9 cellular contexts compared by ENCODE assay signal in the genomic region with DNA sequence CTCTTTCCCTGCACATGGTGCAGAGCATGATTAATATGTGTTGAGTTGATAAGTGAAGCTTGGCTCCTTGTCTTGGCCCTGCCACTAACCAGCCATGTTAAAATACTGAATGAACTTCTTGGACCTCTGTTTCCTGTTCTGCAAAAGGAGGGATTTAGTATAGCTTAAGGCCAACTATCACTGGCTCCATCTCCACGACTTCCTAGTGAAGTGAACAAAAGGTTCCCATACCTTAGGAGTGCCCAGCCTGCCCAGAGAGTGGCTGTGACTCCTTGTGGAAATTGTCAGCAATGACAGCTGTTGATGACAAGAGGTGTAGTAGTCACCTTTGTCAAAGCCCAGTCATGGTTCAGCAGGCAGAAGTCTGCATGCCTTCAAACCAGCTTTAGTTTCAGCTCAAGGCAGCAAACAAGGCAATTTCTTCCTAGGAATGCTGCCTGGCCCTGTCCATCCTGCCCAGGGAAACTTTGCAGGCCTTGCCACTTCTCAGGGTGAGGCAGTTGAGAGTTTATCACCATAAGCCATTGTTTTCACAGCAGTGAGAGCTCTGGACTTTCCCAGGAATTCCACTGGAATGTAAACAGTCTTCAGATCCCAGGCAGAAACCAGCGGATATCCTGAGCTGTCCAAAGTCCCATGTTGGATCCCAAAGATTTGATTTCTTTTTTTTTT.
DNase-seq lines count a peak whose midpoint lies in the region; ATAC-seq and TF ChIP-seq lines count a peak whose summit lies in the region.
"Had no signal": no experiment of that assay in that cellular context is flagged by ENCODE, and none has a peak within 500 bp of the region (broad histone marks: within the 10 kb centered on the region; RNA-seq: fewer than 3 reads in every experiment).

No MANE protein-coding gene starts in this region.

- H3K36me3 Mint-ChIP-seq in nephron progenitor cell (ENCODE audit: low read depth), result no peaks in the 10 kb centered on the region

- peak; percentile 40 for DNase-seq in stimulated activated CD4-positive, alpha-beta T cell treated with anti-CD3 and anti-CD28 coated beads, Interleukin-15, amount 100 ng/mL, for 24 hours
- no peak for DNase-seq in stimulated activated CD4-positive, alpha-beta T cell treated with anti-CD3 and anti-CD28 coated beads, Interleukin-12 subunit alpha, Interleukin-12 subunit beta, amount 100 ng/mL, for 4 hours
- DNase-seq in ecto neural progenitor cell (ENCODE audit: low spot score) (peak; percentile 57), nephron progenitor cell (peak; percentile 23), NCI-H2081 treated with DMSO at 0.1 percent for 48 hours (lab: John Stamatoyannopoulos, UW) (no peak), nucleus accumbens (lab: John Stamatoyannopoulos, UW) (no peak)
- DNase-seq in central memory CD4-positive, alpha-beta T cell, result no peak

- H3K4me3 Mint-ChIP-seq in nephron progenitor cell, result no peak overlapping the region
- H3K4me3 Mint-ChIP-seq: central memory CD8-positive, alpha-beta T cell had no signal

- peak overlapping the region; percentile 95 for H3K27ac Mint-ChIP-seq in nephron progenitor cell

- TF ChIP-seq CTCF in nephron progenitor cell (IDR thresholded peaks at IDR 0.05), result no peak

- ATAC-seq in HG03442 (IDR thresholded peaks at IDR 0.05; ENCODE audit: unreplicated experiment), result peak; percentile 69

- H3K27me3 Mint-ChIP-seq in nephron progenitor cell (ENCODE audit: low read depth, poor library complexity), result peaks cover 2% of the 10 kb centered on the region

- peaks cover 59% of the 10 kb centered on the region for H3K4me1 Mint-ChIP-seq in nephron progenitor cell

- H3K9me3 Mint-ChIP-seq in nephron progenitor cell, result no peaks in the 10 kb centered on the region
- H3K9me3 Mint-ChIP-seq: central memory CD8-positive, alpha-beta T cell had no signal

Comparison
In these comparisons a context has a peak if more than half of its experiments do, and no peak if none do; other contexts are left out.
1. DNase-seq: peak in stimulated activated CD4-positive, alpha-beta T cell treated with anti-CD3 and anti-CD28 coated beads, Interleukin-15, amount 100 ng/mL, for 24 hours (single experiment), ecto neural progenitor cell (single experiment) and nephron progenitor cell (single experiment); none in stimulated activated CD4-positive, alpha-beta T cell treated with anti-CD3 and anti-CD28 coated beads, Interleukin-12 subunit alpha, Interleukin-12 subunit beta, amount 100 ng/mL, for 4 hours (single experiment), NCI-H2081 treated with DMSO at 0.1 percent for 48 hours (single experiment), central memory CD4-positive, alpha-beta T cell (single experiment) and nucleus accumbens (0 of 56).